Comparison of ENCODE assay signal across 11 cellular contexts in the genomic region with DNA sequence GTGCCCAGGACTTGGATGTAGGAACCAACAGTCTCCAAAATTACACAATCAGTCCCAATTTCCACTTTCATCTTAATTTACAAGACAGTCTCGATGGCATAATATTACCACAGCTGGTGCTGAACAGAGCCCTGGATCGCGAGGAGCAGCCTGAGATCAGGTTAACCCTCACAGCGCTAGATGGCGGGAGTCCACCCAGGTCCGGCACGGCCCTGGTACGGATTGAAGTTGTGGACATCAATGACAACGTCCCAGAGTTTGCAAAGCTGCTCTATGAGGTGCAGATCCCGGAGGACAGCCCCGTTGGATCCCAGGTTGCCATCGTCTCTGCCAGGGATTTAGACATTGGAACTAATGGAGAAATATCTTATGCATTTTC. TPM values are rescaled to one million over a fixed set of nuclear protein-coding genes. Genes with fewer than 3 reads are reported as not detected.
DNase-seq lines count a peak whose midpoint lies in the region; ATAC-seq and TF ChIP-seq lines count a peak whose summit lies in the region.
"Had no signal": no experiment of that assay in that cellular context is flagged by ENCODE, and none has a peak within 500 bp of the region (broad histone marks: within the 10 kb centered on the region; RNA-seq: fewer than 3 reads in every experiment).

No MANE protein-coding gene starts in this region.

- H3K36me3 ChIP-seq in HUES48 (ENCODE audit: control insufficient read depth, insufficient read depth, low read length) (0 out of 2 replicates have a peak, but pooled peaks cover 3% of the 10 kb centered on the region), ascending aorta (no peaks in the 10 kb centered on the region), smooth muscle cell (ENCODE audit: low read depth) (peaks cover 25% of the 10 kb centered on the region)

- H3F3A ChIP-seq in smooth muscle cell (ENCODE audit: low read depth): no peaks in the 10 kb centered on the region

- ATAC-seq in GM18867 (IDR thresholded peaks at IDR 0.05; ENCODE audit: unreplicated experiment): no peak

- H3K9me3 ChIP-seq in HUES48 (ENCODE audit: control insufficient read depth, insufficient read depth, low read length) (no peaks in the 10 kb centered on the region), ascending aorta (peaks cover 24 to 67% of the 10 kb centered on the region in 2 donors), iPS-18c (ENCODE audit: control insufficient read depth, insufficient read depth, low read length) (peaks cover 2% of the 10 kb centered on the region), smooth muscle cell (replicated peaks; ENCODE audit: low read depth) (peaks cover 14% of the 10 kb centered on the region)

- H3K4me2 ChIP-seq in smooth muscle cell: peak overlapping the region; percentile 88

- peaks cover 36% of the 10 kb centered on the region for H3K79me2 ChIP-seq in smooth muscle cell (ENCODE audit: low read depth)

- WGBS in smooth muscle cell (ENCODE audit: low lambda C conversion rate): 70% methylated on average over 12 of the region's 12 CpGs

- H3K27ac ChIP-seq in HUES48 (ENCODE audit: low read depth, low read length) (no peak overlapping the region), ascending aorta (no peak overlapping the region), smooth muscle cell (ENCODE audit: low read depth) (no peak overlapping the region)

- H3K4me1 ChIP-seq in HUES48 (ENCODE audit: control insufficient read depth, insufficient read depth, low read length) (no peaks in the 10 kb centered on the region), ascending aorta (no peaks in the 10 kb centered on the region), smooth muscle cell (ENCODE audit: low read depth) (no peaks in the 10 kb centered on the region)

- H3K4me3 ChIP-seq in HUES48 (ENCODE audit: low read depth, low read length) (peak overlapping the region; percentile 96), ascending aorta (peak overlapping the region; percentile 0 to 48), iPS-18c (ENCODE audit: insufficient read depth, low read depth, low read length) (peak overlapping the region; percentile 53), smooth muscle cell (peak overlapping the region; percentile 85)

- DNase-seq in ascending aorta (ENCODE audit: low spot score in 2 of 2): no peak
- no peak for DNase-seq in smooth muscle cell (lab: John Stamatoyannopoulos, UW; ENCODE audit: unreplicated experiment)
- no peak for DNase-seq in NCI-H510A treated with DMSO at 0.1 percent for 48 hours (lab: John Stamatoyannopoulos, UW)
- DNase-seq in AG08396 (ENCODE audit: low spot score): no peak
- DNase-seq: activated CD8-positive, alpha-beta memory T cell treated with anti-CD3 and anti-CD28 coated beads, Interleukin-2, amount 50 U/mL, for 4 hours; amniotic stem cell; effector memory CD4-positive, alpha-beta T cell; hippocampal formation had no signal

- intact Hi-C loops in ascending aorta (cut with DNase I): no loop called here

- H3K9ac ChIP-seq in HUES48 (ENCODE audit: low read depth, low read length) (peak overlapping the region; percentile 97), smooth muscle cell (ENCODE audit: low read depth) (peak overlapping the region; percentile 90)

- H2AFZ ChIP-seq in smooth muscle cell (ENCODE audit: low read depth): peak overlapping the region; percentile 98

- no peaks in the 10 kb centered on the region for H3K27me3 ChIP-seq in HUES48 (ENCODE audit: control insufficient read depth, insufficient read depth, low read length)
- H3K27me3 ChIP-seq in ascending aorta: no peaks in the 10 kb centered on the region
- no peaks in the 10 kb centered on the region for H3K27me3 ChIP-seq in smooth muscle cell (ENCODE audit: low read depth)

- no peak for TF ChIP-seq CTCF in ascending aorta (IDR thresholded peaks at IDR 0.05)
- no peak for TF ChIP-seq CTCF in smooth muscle cell (IDR thresholded peaks at IDR 0.05; ENCODE audit: borderline replicate concordance, insufficient read depth, poor library complexity, severe bottlenecking)

- H4K20me1 ChIP-seq in smooth muscle cell (ENCODE audit: low read depth): no peaks in the 10 kb centered on the region

RNA-seq across cellular contexts. Expression of gene PCDHB2, which starts 0.8 kb away (rescaled TPM):
- total RNA-seq in ascending aorta: 1.4 TPM
- total RNA-seq in smooth muscle cell: 25.8 and 37.9 TPM in 2 replicates
- 32.8 and 41.6 TPM in 2 replicates for polyA plus RNA-seq in smooth muscle cell

RNA-seq across cellular contexts. Expression of gene PCDHB3, which starts 5.0 kb away (rescaled TPM):
- total RNA-seq in ascending aorta (1.1 TPM), smooth muscle cell (3.8 and 5.3 TPM in 2 replicates)
- polyA plus RNA-seq in smooth muscle cell: 1.5 and 1.8 TPM in 2 replicates

RNA-seq across cellular contexts. Expression of gene PCDHB4, which starts 26.4 kb away (rescaled TPM):
- total RNA-seq in ascending aorta: 5.1 TPM
- total RNA-seq in smooth muscle cell: 2.4 and 2.5 TPM in 2 replicates
- 0.41 and 1.3 TPM in 2 replicates for polyA plus RNA-seq in smooth muscle cell

RNA-seq across cellular contexts. Expression of gene PCDHB5, which starts 39.8 kb away (rescaled TPM):
- 61.8 TPM for total RNA-seq in ascending aorta
- total RNA-seq in smooth muscle cell: 12.0 and 12.8 TPM in 2 replicates
- 6.3 and 9.7 TPM in 2 replicates for polyA plus RNA-seq in smooth muscle cell

RNA-seq across cellular contexts. Expression of gene PCDHB1, which starts 44.1 kb away (rescaled TPM):
- not detected for total RNA-seq in ascending aorta
- total RNA-seq in smooth muscle cell: 0.04 and 0.22 TPM in 2 replicates
- not detected in 2 replicates for polyA plus RNA-seq in smooth muscle cell

Comparison
In these comparisons a context has a peak if more than half of its experiments do, and no peak if none do; other contexts are left out.
1. H3K4me3 ChIP-seq: peak in every context shown above with its lines; median percentile 96 in HUES48; 85 in smooth muscle cell; 53 in iPS-18c; 24 in ascending aorta.
2. RNA of gene PCDHB2, which starts 0.8 kb away (total RNA-seq): 25.8 to 37.9 TPM in smooth muscle cell; 1.4 TPM in ascending aorta (single experiment); every median in the first group is over 10 times any median in the second.